1 cellular context compared by ENCODE assay signal in genomic region chr10:38038932-38039245, GRCh38.
TF ChIP-seq lines count a peak whose summit lies in the region.

No MANE protein-coding gene starts in this region.

TF ChIP-seq in GM12878, 131 proteins besides CTCF, POLR2A, EP300 and RAD21 (continued from another document):
- TF ChIP-seq IRF3 (IDR thresholded peaks at IDR 0.05) (no peak), KAT2A (conservative IDR thresholded peaks at IDR 0.05; ENCODE audit: control insufficient read depth, low read depth, low read length) (no peak), IKZF1 (conservative IDR thresholded peaks at IDR 0.05) (no peak), SMAD5 (IDR thresholded peaks at IDR 0.05; ENCODE audit: low read depth) (no peak), NKRF (conservative IDR thresholded peaks at IDR 0.05) (no peak), CHD4 (IDR thresholded peaks at IDR 0.05) (no peak), FOXM1 (IDR thresholded peaks at IDR 0.05; ENCODE audit: low read depth, low read length) (no peak), TAF1 (IDR thresholded peaks at IDR 0.05; ENCODE audit: borderline replicate concordance, low read depth, low read length) (no peak)
